ENCODE assay signal across 8 cellular contexts in the genomic region with DNA sequence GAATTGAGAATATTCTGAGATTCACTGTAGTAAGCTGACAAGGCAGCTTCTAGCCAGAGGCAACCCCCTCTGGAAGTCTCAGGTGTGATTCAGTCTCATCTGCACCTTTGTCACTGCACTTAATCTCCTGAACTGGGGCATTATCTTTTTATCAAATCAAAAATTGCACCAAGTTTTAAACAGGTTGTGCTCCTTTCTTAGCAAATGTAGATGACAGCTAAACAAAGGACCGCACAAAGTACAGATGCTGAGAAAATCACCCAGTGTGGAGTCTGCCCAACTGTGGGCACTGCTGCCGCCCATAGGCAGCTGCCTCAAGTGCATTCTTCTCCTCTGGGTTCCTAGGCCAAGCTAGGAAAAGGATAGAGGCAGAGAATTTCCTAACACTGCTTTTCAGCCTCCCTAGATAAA. TPM values are rescaled to one million over a fixed set of nuclear protein-coding genes. Genes with fewer than 3 reads are reported as not detected.
DNase-seq lines count a peak whose midpoint lies in the region; ATAC-seq, FAIRE-seq and TF ChIP-seq lines count a peak whose summit lies in the region.

No MANE protein-coding gene starts in this region.

- H3K4me2 ChIP-seq in MM.1S (ENCODE audit: low read depth, low read length) = no peak overlapping the region

- peaks cover 6% of the 10 kb centered on the region for H3K4me1 Mint-ChIP-seq in neural crest cell

- 43 to 79% methylated on average over 2 of the region's 2 CpGs for whole genome bisulfite sequencing in upper lobe of left lung, 2 donors

- H3K9me3 ChIP-seq in MM.1S (replicated peaks; ENCODE audit: insufficient read depth, low read length) (no peaks in the 10 kb centered on the region), upper lobe of left lung (no peaks in the 10 kb centered on the region)

- TF ChIP-seq CTCF in MM.1S (IDR thresholded peaks at IDR 0.05; ENCODE audit: low read length) (peak; percentile 21; the same call in 1 of the 2 replicates), neural crest cell (conservative IDR thresholded peaks at IDR 0.05) (peak; percentile 67), upper lobe of left lung (IDR thresholded peaks at IDR 0.05) (no peak)

- no peak overlapping the region for H3K4me3 Mint-ChIP-seq in neural crest cell

- H3K27me3 Mint-ChIP-seq in neural crest cell (ENCODE audit: low read depth) = no peaks in the 10 kb centered on the region

- no peak for FAIRE-seq in GM12892 (lab: Jason Lieb, UNC)

- peak; percentile 16 for DNase-seq in DMS79 treated with DMSO at 0.1 percent for 48 hours (lab: John Stamatoyannopoulos, UW)
- DNase-seq in DMS79 (lab: John Stamatoyannopoulos, UW) = no peak
- no peak for DNase-seq in MM.1S
- peak; percentile 68 for DNase-seq in cerebellar cortex (ENCODE audit: low spot score)
- peak; percentile 6 for DNase-seq in neural crest cell (ENCODE audit: low read depth, low spot score)
- DNase-seq in GM12892 (ENCODE audit: insufficient read length) = no peak
- no peak for DNase-seq in upper lobe of left lung

- no peaks in the 10 kb centered on the region for H3K4me1 ChIP-seq in MM.1S (ENCODE audit: low read length)
- no peaks in the 10 kb centered on the region for H3K4me1 ChIP-seq in upper lobe of left lung

- H3K27ac ChIP-seq in MM.1S (ENCODE audit: low read length) (no peak overlapping the region), upper lobe of left lung (no peak overlapping the region)

- H3K36me3 Mint-ChIP-seq in neural crest cell (ENCODE audit: low read depth) = peaks cover 3% of the 10 kb centered on the region

- no peak overlapping the region for H3K27ac Mint-ChIP-seq in neural crest cell (ENCODE audit: unreplicated experiment)

- no peaks in the 10 kb centered on the region for H3F3A ChIP-seq in MM.1S (ENCODE audit: insufficient read depth, low read length)

- no peak for TF ChIP-seq EP300 in upper lobe of left lung (IDR thresholded peaks at IDR 0.05)

- H3K4me3 ChIP-seq in MM.1S (ENCODE audit: low read length) (no peak overlapping the region), upper lobe of left lung (no peak overlapping the region)

- H2AFZ ChIP-seq in MM.1S (ENCODE audit: low read length) = no peak overlapping the region

- peaks cover 11% of the 10 kb centered on the region for H3K9me3 Mint-ChIP-seq in neural crest cell

- ATAC-seq in HG02885 (IDR thresholded peaks at IDR 0.05; ENCODE audit: poor library complexity, unreplicated experiment) (no peak), upper lobe of left lung (ENCODE audit: low FRiP score in 2 of 2) (no peak)

- no peaks in the 10 kb centered on the region for H3K36me3 ChIP-seq in MM.1S (replicated peaks; ENCODE audit: insufficient read depth, low read length)
- no peaks in the 10 kb centered on the region for H3K36me3 ChIP-seq in upper lobe of left lung

- no peaks in the 10 kb centered on the region for H3K9me2 ChIP-seq in MM.1S (replicated peaks; ENCODE audit: insufficient read depth, low read length)

- no peaks in the 10 kb centered on the region for H3K27me3 ChIP-seq in MM.1S (replicated peaks; ENCODE audit: insufficient read depth, low read length)
- no peaks in the 10 kb centered on the region for H3K27me3 ChIP-seq in upper lobe of left lung

- no peak overlapping the region for H3K9ac ChIP-seq in MM.1S (ENCODE audit: low read length)

- H4K20me1 ChIP-seq in MM.1S (ENCODE audit: insufficient read depth, low read length) = no peaks in the 10 kb centered on the region

- no peak for TF ChIP-seq POLR2A in GM12892 (IDR thresholded peaks at IDR 0.05; ENCODE audit: low read depth, low read length)
- no peak for TF ChIP-seq POLR2A in upper lobe of left lung (IDR thresholded peaks at IDR 0.05)

- H3K79me2 ChIP-seq in MM.1S (ENCODE audit: low read length) = no peaks in the 10 kb centered on the region

RNA-seq across cellular contexts. Expression of a gene that starts 51.1 kb away (rescaled TPM):
- total RNA-seq in neural crest cell (62.3 and 62.5 TPM in 2 replicates), upper lobe of left lung (10 to 100 TPM; 23.0 to 71.5 (median 41.8) TPM)
- 73.0 TPM for polyA plus RNA-seq in GM12892 (2012; ENCODE audit: missing spikeins)

Comparison
In these comparisons a context has a peak if more than half of its experiments do, and no peak if none do; other contexts are left out.
1. DNase-seq: peak in DMS79 treated with DMSO at 0.1 percent for 48 hours (single experiment), cerebellar cortex (single experiment) and neural crest cell (single experiment); none in DMS79 (single experiment), MM.1S (single experiment), GM12892 (single experiment) and upper lobe of left lung (0 of 2).
2. CTCF ChIP-seq: peak in MM.1S (single experiment) and neural crest cell (single experiment); none in upper lobe of left lung (0 of 6).